ENCODE assay signal across 8 cellular contexts in the genomic region with DNA sequence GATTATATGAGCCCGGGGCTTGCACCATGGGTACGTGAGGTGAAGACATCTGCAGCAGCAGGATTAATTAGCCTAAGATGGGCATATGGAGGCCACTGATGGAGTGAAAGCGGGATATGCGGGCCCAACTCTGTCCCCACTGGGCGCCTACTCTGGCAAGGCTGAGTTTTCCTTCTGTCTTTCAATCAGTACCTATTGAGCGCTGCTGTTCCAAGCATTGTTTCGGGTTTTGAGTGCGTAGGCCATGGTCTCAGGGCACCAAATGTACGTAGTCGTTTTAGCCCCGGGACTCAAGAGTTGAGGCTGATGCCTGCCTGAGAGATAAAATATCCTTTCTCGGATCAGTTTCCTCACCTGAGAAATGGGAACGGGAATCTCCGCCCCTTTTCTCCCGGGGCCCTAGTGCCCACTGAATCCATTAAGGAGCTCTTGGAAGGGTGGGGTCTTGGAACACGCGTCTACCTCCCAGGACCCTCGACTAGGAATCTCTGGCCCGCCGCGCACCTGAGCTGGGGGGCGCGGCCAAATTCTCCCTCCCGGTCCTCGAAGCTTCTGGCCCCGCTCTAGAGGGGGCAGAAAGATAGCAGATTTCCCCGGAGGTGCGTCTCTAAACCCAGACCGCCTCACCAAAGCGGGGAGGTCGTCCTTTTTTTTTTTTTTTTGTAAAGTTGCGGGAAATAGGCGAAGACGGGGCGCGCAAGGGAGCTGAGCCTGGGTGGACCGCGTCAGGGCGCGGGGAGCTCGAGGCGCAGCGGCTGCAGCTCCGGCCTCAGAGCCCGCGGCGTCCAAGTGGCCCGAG. TPM values are rescaled to one million over a fixed set of nuclear protein-coding genes. Genes with fewer than 3 reads are reported as not detected.
A peak's percentile ranks its signal among the peaks of the same experiment; 100 is the strongest.
DNase-seq lines count a peak whose midpoint lies in the region; ATAC-seq and TF ChIP-seq lines count a peak whose summit lies in the region.

No MANE protein-coding gene starts in this region.

- H3K27ac ChIP-seq in HCT116 (ENCODE audit: low read depth, low read length) (peak overlapping the region; percentile 59), WERI-Rb-1 (peak overlapping the region; percentile 97), hepatocyte (peak overlapping the region; percentile 93), skin epidermis (peak overlapping the region in 18 of 21 experiments; percentile 21 to 94 (median 84))

- POLR2A ChIA-PET in HCT116 (lab: Charles Lee) = interaction anchor here (0.5 to 3.9 kb wide), 5 partner anchors 10 to 61 kb away, joined by 3 to 62 read pairs (median 3); no protein-coding TSS in a partner anchor

- H2AFZ ChIP-seq in HCT116 (ENCODE audit: low read depth, low read length, poor library complexity, severe bottlenecking) (peak overlapping the region; percentile 70), hepatocyte (peak overlapping the region; percentile 55)

- H4K20me1 ChIP-seq in HCT116 (ENCODE audit: insufficient read depth) (peaks cover 6% of the 10 kb centered on the region; the same call in 1 of the 2 replicates), hepatocyte (ENCODE audit: insufficient read depth, poor library complexity, severe bottlenecking) (peaks cover 5% of the 10 kb centered on the region)

- RAD21 ChIA-PET in HCT116 (lab: Charles Lee; ENCODE audit: low non-redundant PET in 1 of 2, low total read pairs in 2 of 2, uncharacterized antibody in 2 of 2, unreplicated experiment in 2 of 2) = interaction anchor here (0.8 to 1.9 kb wide), 7 partner anchors 10 to 118 kb away, joined by 3 to 31 read pairs (median 5); no protein-coding TSS in a partner anchor

- H3K4me1 ChIP-seq in HCT116 (ENCODE audit: control insufficient read depth in 1 of 2, insufficient read depth in 2 of 2, low read length in 2 of 2) (peaks cover 52 to 63% of the 10 kb centered on the region in 2 experiments), hepatocyte (ENCODE audit: insufficient read depth) (peaks cover 52% of the 10 kb centered on the region)

- H3K9me3 ChIP-seq in HCT116 (ENCODE audit: control insufficient read depth in 1 of 2, insufficient read depth in 1 of 2, low read depth in 1 of 2, low read length in 2 of 2) = no peaks in the 10 kb centered on the region
- H3K9me3 ChIP-seq in WERI-Rb-1 (ENCODE audit: severe bottlenecking) = no peaks in the 10 kb centered on the region
- no peaks in the 10 kb centered on the region for H3K9me3 ChIP-seq in hepatocyte (ENCODE audit: low read depth)

- DNase-seq in HCT116 (ENCODE audit: low read depth, low spot score) = no peak
- DNase-seq in WERI-Rb-1 = no peak
- no peak for DNase-seq in hepatocyte (ENCODE audit: low spot score)
- no peak for DNase-seq in NCI-H526 treated with DMSO at 0.1 percent for 48 hours (lab: John Stamatoyannopoulos, UW)
- no peak for DNase-seq in EL
- DNase-seq in NCI-H774 (lab: John Stamatoyannopoulos, UW) = no peak

- no peak for TF ChIP-seq RAD21 in HCT116 (IDR thresholded peaks at IDR 0.05; ENCODE audit: low read depth)

- H3K9me2 ChIP-seq in HCT116 (ENCODE audit: insufficient read depth) (no peaks in the 10 kb centered on the region), hepatocyte (replicated peaks; ENCODE audit: insufficient read depth) (no peaks in the 10 kb centered on the region)

- H3K27me3 ChIP-seq in HCT116 (ENCODE audit: insufficient read depth, low read length) = no peaks in the 10 kb centered on the region
- H3K27me3 ChIP-seq in WERI-Rb-1 (ENCODE audit: insufficient read depth, low read depth, severe bottlenecking) = no peaks in the 10 kb centered on the region
- H3K27me3 ChIP-seq in hepatocyte = no peaks in the 10 kb centered on the region

- no TSS peak for BruUV-seq in HCT116 (replicated peaks; lab: Mats Ljungman, UMichigan)

- ATAC-seq in HCT116 (no peak), HG03342 (IDR thresholded peaks at IDR 0.05; ENCODE audit: unreplicated experiment) (no peak)

- peaks cover 39% of the 10 kb centered on the region for H3K79me2 ChIP-seq in HCT116 (ENCODE audit: insufficient read depth, low read length)
- peaks cover 36% of the 10 kb centered on the region for H3K79me2 ChIP-seq in hepatocyte

- TF ChIP-seq CTCF in HCT116 (IDR thresholded peaks at IDR 0.05 in 2 of 3, conservative IDR thresholded peaks at IDR 0.05 in 1 of 3; ENCODE audit: borderline replicate concordance in 1 of 3, insufficient read depth in 1 of 3, low read depth in 2 of 3, low read length in 2 of 3) = no peak
- TF ChIP-seq CTCF in WERI-Rb-1 (IDR thresholded peaks at IDR 0.05; ENCODE audit: low read depth, low read length) = no peak
- TF ChIP-seq CTCF in hepatocyte (IDR thresholded peaks at IDR 0.05; ENCODE audit: poor library complexity) = no peak

- CTCF ChIA-PET in HCT116 (lab: Charles Lee) = interaction anchor here (0.9 to 1.9 kb wide), 6 partner anchors 11 to 128 kb away, joined by 3 to 56 read pairs (median 8); no protein-coding TSS in a partner anchor

- WGBS in hepatocyte (ENCODE audit: low lambda C conversion rate, missing lambda C conversion rate) = 9% methylated on average over 48 of the region's 48 CpGs

- peak overlapping the region; percentile 80 to 84 for H3K4me3 ChIP-seq in HCT116 (replicated peaks in 1 of 2; ENCODE audit: low read depth in 1 of 2, low read length in 2 of 2)
- H3K4me3 ChIP-seq in WERI-Rb-1 (ENCODE audit: low read depth, low read length) = peak overlapping the region; percentile 82
- H3K4me3 ChIP-seq in hepatocyte = peak overlapping the region; percentile 97
- H3K4me3 ChIP-seq in skin epidermis = peak overlapping the region; percentile 68 to 95 (median 84)

- intact Hi-C loops in HCT116 (cut with micrococcal nuclease) = loop anchor here (1.0 kb wide), 1 partner anchor 9 kb away; no protein-coding TSS in a partner anchor

- no peak for TF ChIP-seq POLR2A in HCT116 (IDR thresholded peaks at IDR 0.05; ENCODE audit: borderline replicate concordance, extremely low read depth, insufficient read depth, insufficient read length)

- H3K36me3 ChIP-seq in HCT116 (ENCODE audit: control insufficient read depth in 1 of 2, insufficient read depth in 2 of 2, low read length in 2 of 2) (no peaks in the 10 kb centered on the region), WERI-Rb-1 (peaks cover 20% of the 10 kb centered on the region), hepatocyte (replicated peaks; ENCODE audit: insufficient read depth, low read depth) (no peaks in the 10 kb centered on the region)

- H3K9ac ChIP-seq in HCT116 (ENCODE audit: low read length) = peak overlapping the region; percentile 87

- peak overlapping the region; percentile 84 for H3K4me2 ChIP-seq in HCT116 (ENCODE audit: low read length)
- H3K4me2 ChIP-seq in hepatocyte = peak overlapping the region; percentile 94

TF ChIP-seq in HCT116, 20 proteins besides CTCF, POLR2A, EP300 and RAD21:
- TF ChIP-seq, protein P1, sequence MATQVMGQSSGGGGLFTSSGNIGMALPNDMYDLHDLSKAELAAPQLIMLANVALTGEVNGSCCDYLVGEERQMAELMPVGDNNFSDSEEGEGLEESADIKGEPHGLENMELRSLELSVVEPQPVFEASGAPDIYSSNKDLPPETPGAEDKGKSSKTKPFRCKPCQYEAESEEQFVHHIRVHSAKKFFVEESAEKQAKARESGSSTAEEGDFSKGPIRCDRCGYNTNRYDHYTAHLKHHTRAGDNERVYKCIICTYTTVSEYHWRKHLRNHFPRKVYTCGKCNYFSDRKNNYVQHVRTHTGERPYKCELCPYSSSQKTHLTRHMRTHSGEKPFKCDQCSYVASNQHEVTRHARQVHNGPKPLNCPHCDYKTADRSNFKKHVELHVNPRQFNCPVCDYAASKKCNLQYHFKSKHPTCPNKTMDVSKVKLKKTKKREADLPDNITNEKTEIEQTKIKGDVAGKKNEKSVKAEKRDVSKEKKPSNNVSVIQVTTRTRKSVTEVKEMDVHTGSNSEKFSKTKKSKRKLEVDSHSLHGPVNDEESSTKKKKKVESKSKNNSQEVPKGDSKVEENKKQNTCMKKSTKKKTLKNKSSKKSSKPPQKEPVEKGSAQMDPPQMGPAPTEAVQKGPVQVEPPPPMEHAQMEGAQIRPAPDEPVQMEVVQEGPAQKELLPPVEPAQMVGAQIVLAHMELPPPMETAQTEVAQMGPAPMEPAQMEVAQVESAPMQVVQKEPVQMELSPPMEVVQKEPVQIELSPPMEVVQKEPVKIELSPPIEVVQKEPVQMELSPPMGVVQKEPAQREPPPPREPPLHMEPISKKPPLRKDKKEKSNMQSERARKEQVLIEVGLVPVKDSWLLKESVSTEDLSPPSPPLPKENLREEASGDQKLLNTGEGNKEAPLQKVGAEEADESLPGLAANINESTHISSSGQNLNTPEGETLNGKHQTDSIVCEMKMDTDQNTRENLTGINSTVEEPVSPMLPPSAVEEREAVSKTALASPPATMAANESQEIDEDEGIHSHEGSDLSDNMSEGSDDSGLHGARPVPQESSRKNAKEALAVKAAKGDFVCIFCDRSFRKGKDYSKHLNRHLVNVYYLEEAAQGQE (IDR thresholded peaks at IDR 0.05; ENCODE audit: low read depth) = no peak
- TF ChIP-seq, protein P2, sequence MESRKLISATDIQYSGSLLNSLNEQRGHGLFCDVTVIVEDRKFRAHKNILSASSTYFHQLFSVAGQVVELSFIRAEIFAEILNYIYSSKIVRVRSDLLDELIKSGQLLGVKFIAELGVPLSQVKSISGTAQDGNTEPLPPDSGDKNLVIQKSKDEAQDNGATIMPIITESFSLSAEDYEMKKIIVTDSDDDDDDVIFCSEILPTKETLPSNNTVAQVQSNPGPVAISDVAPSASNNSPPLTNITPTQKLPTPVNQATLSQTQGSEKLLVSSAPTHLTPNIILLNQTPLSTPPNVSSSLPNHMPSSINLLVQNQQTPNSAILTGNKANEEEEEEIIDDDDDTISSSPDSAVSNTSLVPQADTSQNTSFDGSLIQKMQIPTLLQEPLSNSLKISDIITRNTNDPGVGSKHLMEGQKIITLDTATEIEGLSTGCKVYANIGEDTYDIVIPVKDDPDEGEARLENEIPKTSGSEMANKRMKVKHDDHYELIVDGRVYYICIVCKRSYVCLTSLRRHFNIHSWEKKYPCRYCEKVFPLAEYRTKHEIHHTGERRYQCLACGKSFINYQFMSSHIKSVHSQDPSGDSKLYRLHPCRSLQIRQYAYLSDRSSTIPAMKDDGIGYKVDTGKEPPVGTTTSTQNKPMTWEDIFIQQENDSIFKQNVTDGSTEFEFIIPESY (IDR thresholded peaks at IDR 0.05; ENCODE audit: extremely low read depth, insufficient replicate concordance, low read length) = no peak
- no peak for TF ChIP-seq ELF1 (IDR thresholded peaks at IDR 0.05; ENCODE audit: borderline replicate concordance, low read depth)
TF ChIP-seq in HCT116: peak in this region for 0.

RNA-seq across cellular contexts. Expression of a gene that starts 0.5 kb away (rescaled TPM):
- total RNA-seq in HCT116 (2021; ENCODE audit: unreplicated experiment) = 43.1 TPM
- polyA plus RNA-seq in HCT116 (2012) = 34.4 and 46.2 TPM in 2 replicates
- total RNA-seq in hepatocyte = 90.9 and 110 TPM in 2 replicates
- 98.7 and 106 TPM in 2 replicates for polyA plus RNA-seq in hepatocyte
